15 cellular contexts compared by ENCODE assay signal in the genomic region with DNA sequence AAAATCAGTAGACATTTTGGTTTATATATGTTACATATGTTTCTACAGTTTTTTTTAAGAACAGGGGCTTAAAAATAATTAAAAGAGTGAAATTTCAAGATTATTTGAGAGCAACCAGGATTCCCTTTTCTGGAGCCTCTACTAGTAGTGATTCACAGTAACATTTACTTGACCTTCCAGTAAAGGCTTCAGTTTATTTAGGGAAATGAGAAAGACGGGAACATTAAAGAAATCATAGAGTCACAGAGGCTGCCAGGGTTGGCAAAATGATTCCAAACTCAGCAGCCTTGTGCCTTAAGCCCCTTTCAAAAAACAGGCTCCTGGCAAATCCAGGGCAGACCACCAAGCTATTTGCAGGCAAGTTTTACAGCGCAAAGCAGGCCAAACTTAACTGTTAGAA.
"Had no signal": no experiment of that assay in that cellular context is flagged by ENCODE, and none has a peak within 500 bp of the region (broad histone marks: within the 10 kb centered on the region; RNA-seq: fewer than 3 reads in every experiment).

No MANE protein-coding gene starts in this region.

- H3K27me3 ChIP-seq: foreskin keratinocyte, vagina had no signal

- ATAC-seq: activated CD8-positive, alpha-beta T cell treated with anti-CD3 and anti-CD28 coated beads, Interleukin-2, amount 10 ng/mL, durations not matched to agents 7 days and 5 days; foreskin keratinocyte; mucosa of descending colon; natural killer cell; stimulated activated naive CD8-positive, alpha-beta T cell treated with anti-CD3 and anti-CD28 coated beads, Interleukin-15, amount 100 ng/mL, for 72 hours; T-helper 17 cell; WTC11 had no signal

- H3K27ac ChIP-seq: foreskin keratinocyte, vagina had no signal

- H3K4me1 ChIP-seq: foreskin keratinocyte had no signal

- H3K36me3 ChIP-seq: vagina had no signal

- H3K4me3 ChIP-seq: mucosa of descending colon, vagina had no signal

- DNase-seq: activated CD4-positive, alpha-beta T cell treated with anti-CD3 and anti-CD28 coated beads for 48 hours; activated CD8-positive, alpha-beta T cell treated with anti-CD3 and anti-CD28 coated beads, Interleukin-2, amount 10 ng/mL, durations not matched to agents 7 days and 5 days; activated naive CD4-positive, alpha-beta T cell treated with anti-CD3 and anti-CD28 coated beads for 36 hours; central memory CD4-positive, alpha-beta T cell; dermis blood vessel endothelial cell; endodermal cell; foreskin keratinocyte; kidney glomerular epithelial cell; mucosa of descending colon; natural killer cell; stimulated activated CD4-positive, alpha-beta T cell treated with anti-CD3 and anti-CD28 coated beads, Interleukin-4, amount 100 ng/mL, for 24 hours; stimulated activated naive CD8-positive, alpha-beta T cell treated with anti-CD3 and anti-CD28 coated beads, Interleukin-15, amount 100 ng/mL, for 72 hours; T-helper 17 cell had no signal

- H3K9me3 ChIP-seq: mucosa of descending colon, vagina had no signal
